ENCODE assay signal across 8 cellular contexts in the genomic region with DNA sequence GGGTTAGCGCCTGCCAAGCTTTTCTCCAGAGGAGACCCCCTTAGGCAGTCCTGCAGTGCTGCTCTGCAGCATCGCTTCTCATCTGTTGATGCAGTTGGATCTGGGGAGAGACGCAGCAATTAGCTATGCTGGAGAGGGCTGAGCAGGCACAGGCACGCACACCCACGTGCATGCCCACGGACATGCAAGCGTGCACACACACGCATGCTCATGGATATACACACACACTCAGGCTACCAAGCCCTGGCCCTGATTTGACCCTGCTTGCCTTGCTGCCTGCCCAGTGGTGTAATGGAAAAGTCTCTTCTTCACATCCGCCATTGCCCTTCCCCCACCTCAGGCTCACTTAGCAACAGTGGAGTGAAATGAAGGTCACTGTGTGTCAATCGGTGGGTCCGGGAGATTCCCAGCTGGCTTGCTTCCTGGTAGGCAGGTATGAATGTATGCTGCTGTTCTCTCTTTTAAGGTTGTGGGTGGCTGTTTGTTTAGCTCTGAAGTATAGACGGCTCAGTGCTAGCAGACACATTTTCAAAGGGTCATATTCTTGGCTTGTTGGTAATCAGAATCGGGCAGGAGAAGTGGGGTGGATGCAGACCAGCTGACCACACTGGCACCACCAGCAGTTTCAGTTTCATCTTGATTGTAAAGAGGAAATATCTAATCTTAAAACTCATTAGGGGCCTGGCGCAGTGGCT. TPM values are rescaled to one million over a fixed set of nuclear protein-coding genes. Genes with fewer than 3 reads are reported as not detected.
DNase-seq lines count a peak whose midpoint lies in the region; ATAC-seq and TF ChIP-seq lines count a peak whose summit lies in the region.

No MANE protein-coding gene starts in this region.

- H3K27ac ChIP-seq in breast epithelium, result peak overlapping the region; percentile 81 to 83
- peak overlapping the region; percentile 57 for H3K27ac ChIP-seq in lower lobe of right lung
- H3K27ac ChIP-seq in uterus, result peak overlapping the region; percentile 35 to 69

- H3K4me1 ChIP-seq in breast epithelium (peaks cover 0 to 5% of the 10 kb centered on the region in 2 donors), lower lobe of right lung (peaks cover 42% of the 10 kb centered on the region), uterus (peaks cover 0 to 8% of the 10 kb centered on the region in 2 donors)

- peaks cover 13% of the 10 kb centered on the region for H3K4me1 Mint-ChIP-seq in activated CD4-positive, alpha-beta T cell treated with anti-CD3 and anti-CD28 coated beads for 36 hours

- intact Hi-C loops in activated CD4-positive, alpha-beta T cell treated with anti-CD3 and anti-CD28 coated beads for 36 hours (cut with DNase I, micrococcal nuclease), result no loop called here
- intact Hi-C loops in breast epithelium (cut with DNase I; ENCODE audit: low total_unique reads), result no loop called here
- intact Hi-C loops in lower lobe of right lung (cut with DNase I), result no loop called here
- intact Hi-C loops in uterus (cut with DNase I; ENCODE audit: low total_unique reads), result no loop called here

- H3K27me3 Mint-ChIP-seq in activated CD4-positive, alpha-beta T cell treated with anti-CD3 and anti-CD28 coated beads for 36 hours, result peaks cover 3% of the 10 kb centered on the region

- TF ChIP-seq POLR2A in breast epithelium (IDR thresholded peaks at IDR 0.05), result no peak
- TF ChIP-seq POLR2A in uterus (IDR thresholded peaks at IDR 0.05), result no peak

- CTCF ChIA-PET in activated CD4-positive, alpha-beta T cell treated with anti-CD3 and anti-CD28 coated beads for 36 hours (lab: Charles Lee), result no interaction called here

- TF ChIP-seq CTCF in breast epithelium (IDR thresholded peaks at IDR 0.05) (no peak), lower lobe of right lung (IDR thresholded peaks at IDR 0.05) (no peak), uterus (IDR thresholded peaks at IDR 0.05) (no peak)

- POLR2A ChIA-PET in activated CD4-positive, alpha-beta T cell treated with anti-CD3 and anti-CD28 coated beads for 36 hours (lab: Charles Lee), result no interaction called here

- peak; percentile 74 for ATAC-seq in activated CD4-positive, alpha-beta T cell treated with anti-CD3 and anti-CD28 coated beads for 36 hours
- ATAC-seq in HG03439 (IDR thresholded peaks at IDR 0.05; ENCODE audit: unreplicated experiment), result peak; percentile 64
- ATAC-seq in lower lobe of right lung, result peak; percentile 86 to 87
- no peak for ATAC-seq in GM21367 (IDR thresholded peaks at IDR 0.05; ENCODE audit: unreplicated experiment)

- DNase-seq in activated CD4-positive, alpha-beta T cell treated with anti-CD3 and anti-CD28 coated beads for 36 hours, result peak; percentile 57
- no peak for DNase-seq in activated CD4-positive, alpha-beta T cell treated with anti-CD3 and anti-CD28 coated beads for 1 hour
- peak in 1 of 2 donors; percentile 84 for DNase-seq in breast epithelium (ENCODE audit: low spot score in 2 of 2)
- peak; percentile 76 for DNase-seq in lower lobe of right lung
- DNase-seq in uterus, result no peak
- DNase-seq in cerebellum (ENCODE audit: low spot score), result no peak

- no peaks in the 10 kb centered on the region for H3K36me3 ChIP-seq in breast epithelium
- peaks cover 47% of the 10 kb centered on the region for H3K36me3 ChIP-seq in lower lobe of right lung
- no peaks in the 10 kb centered on the region for H3K36me3 ChIP-seq in uterus

- H3K9me3 Mint-ChIP-seq in activated CD4-positive, alpha-beta T cell treated with anti-CD3 and anti-CD28 coated beads for 36 hours (ENCODE audit: low read depth), result no peaks in the 10 kb centered on the region

- H3K9me3 ChIP-seq in breast epithelium (no peaks in the 10 kb centered on the region), lower lobe of right lung (no peaks in the 10 kb centered on the region), uterus (no peaks in the 10 kb centered on the region)

- H3K36me3 Mint-ChIP-seq in activated CD4-positive, alpha-beta T cell treated with anti-CD3 and anti-CD28 coated beads for 36 hours (ENCODE audit: low read depth), result peaks cover 8% of the 10 kb centered on the region

- no peaks in the 10 kb centered on the region for H3K27me3 ChIP-seq in breast epithelium
- H3K27me3 ChIP-seq in lower lobe of right lung (ENCODE audit: low read depth), result no peaks in the 10 kb centered on the region
- H3K27me3 ChIP-seq in uterus, result no peaks in the 10 kb centered on the region

- H3K27ac Mint-ChIP-seq in activated CD4-positive, alpha-beta T cell treated with anti-CD3 and anti-CD28 coated beads for 36 hours, result no peak overlapping the region

- H3K4me3 ChIP-seq in breast epithelium, result peak overlapping the region in 2 of 3 donors; percentile 16 to 27
- peak overlapping the region; percentile 24 for H3K4me3 ChIP-seq in lower lobe of right lung
- no peak overlapping the region for H3K4me3 ChIP-seq in uterus

- no peak overlapping the region for H3K4me3 Mint-ChIP-seq in activated CD4-positive, alpha-beta T cell treated with anti-CD3 and anti-CD28 coated beads for 36 hours

RNA-seq across cellular contexts. Expression of a gene that starts 9.5 kb away (rescaled TPM):
- total RNA-seq in activated CD4-positive, alpha-beta T cell treated with anti-CD3 and anti-CD28 coated beads for 36 hours, result 1 to 10 TPM; 2.9 to 3.3 TPM
- total RNA-seq in breast epithelium, result 100 to 1,000 TPM in 1 of 3 donors, 10 to 100 TPM in 2; 21.8 to 173 (median 46.9) TPM
- 173 TPM for total RNA-seq in lower lobe of right lung
- total RNA-seq in uterus, result 100 to 1,000 TPM in 3 of 4 donors, 10 to 100 TPM in 1; 52.6 to 210 (median 111) TPM
- total RNA-seq in cerebellum, result 88.4 TPM

Comparison
In these comparisons a context has a peak if more than half of its experiments do, and no peak if none do; other contexts are left out.
1. DNase-seq: peak in activated CD4-positive, alpha-beta T cell treated with anti-CD3 and anti-CD28 coated beads for 36 hours (single experiment) and lower lobe of right lung (single experiment); none in activated CD4-positive, alpha-beta T cell treated with anti-CD3 and anti-CD28 coated beads for 1 hour (single experiment), uterus (0 of 2) and cerebellum (single experiment).
2. H3K4me3 ChIP-seq: peak in breast epithelium (2 of 3) and lower lobe of right lung (single experiment); none in uterus (0 of 2).
3. RNA of a gene that starts 9.5 kb away (total RNA-seq): 173 TPM in lower lobe of right lung (single experiment), 52.6 to 210 TPM in uterus, 88.4 TPM in cerebellum (single experiment) and 21.8 to 173 TPM in breast epithelium; 2.9 to 3.3 TPM in activated CD4-positive, alpha-beta T cell treated with anti-CD3 and anti-CD28 coated beads for 36 hours; every median in the first group is over 4 times any median in the second.
4. Peak in every context shown above with its lines, with median percentiles within 50 percentile points of each other: H3K27ac ChIP-seq.